8 cellular contexts compared by ENCODE assay signal in genomic region chr20:54668271-54669053, GRCh38.
A peak's percentile ranks its signal among the peaks of the same experiment; 100 is the strongest.
DNase-seq lines count a peak whose midpoint lies in the region; ATAC-seq and TF ChIP-seq lines count a peak whose summit lies in the region.

No MANE protein-coding gene starts in this region.

- DNase-seq in DMS 273 (lab: John Stamatoyannopoulos, UW; ENCODE audit: unreplicated experiment) (peak; percentile 71), DMS 273 treated with DMSO at 0.1 percent for 48 hours (lab: John Stamatoyannopoulos, UW) (no peak), GM20000 (ENCODE audit: low spot score) (peak; percentile 36), fibroblast of the aortic adventitia (ENCODE audit: low read depth) (peak; percentile 34)
- DNase-seq in activated CD4-positive, CD25-positive, alpha-beta regulatory T cell treated with anti-CD3 and anti-CD28 coated beads, Interleukin-2, amount 50 U/mL, for 72 hours: peak; percentile 33
- DNase-seq in stimulated activated CD4-positive, alpha-beta T cell treated with anti-CD3 and anti-CD28 coated beads, Interleukin-2, amount 100 ng/mL, for 4 hours (ENCODE audit: low read depth): peak; percentile 2

- H3K4me3 ChIP-seq in fibroblast of the aortic adventitia (ENCODE audit: low read depth, low read length): no peak overlapping the region

- TF ChIP-seq CTCF in GM20000 (IDR thresholded peaks at IDR 0.05; ENCODE audit: extremely low read depth, missing control alignments) (peak; percentile 48), fibroblast of the aortic adventitia (IDR thresholded peaks at IDR 0.05; ENCODE audit: insufficient read depth, low read length) (peak; percentile 68)

- ATAC-seq in HG03571 (IDR thresholded peaks at IDR 0.05; ENCODE audit: unreplicated experiment): peak; percentile 76
- no peak for ATAC-seq in GM21737 (IDR thresholded peaks at IDR 0.05; ENCODE audit: unreplicated experiment)
